23 cellular contexts compared by ENCODE assay signal in the genomic region with DNA sequence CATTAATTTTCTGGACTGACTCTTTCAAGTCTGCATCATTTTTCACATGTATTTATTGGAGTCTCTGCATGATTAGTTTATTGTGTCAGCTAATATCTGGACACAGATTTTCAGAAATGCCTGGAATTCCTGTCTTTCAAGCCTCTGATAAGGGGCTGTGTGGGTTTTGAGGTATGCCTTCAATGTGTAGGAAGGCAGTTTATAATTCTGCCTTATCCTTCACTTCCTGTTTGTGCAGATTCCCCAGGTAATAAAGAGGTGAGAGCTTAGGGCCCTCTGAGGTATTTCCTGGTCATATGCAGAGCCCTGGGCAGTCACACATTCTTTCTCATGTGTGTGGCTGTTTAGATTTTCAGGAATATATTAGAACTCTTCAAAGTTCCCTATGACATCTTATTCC.
"Had no signal": no experiment of that assay in that cellular context is flagged by ENCODE, and none has a peak within 500 bp of the region (broad histone marks: within the 10 kb centered on the region; RNA-seq: fewer than 3 reads in every experiment).

No MANE protein-coding gene starts in this region.

- H3K4me1 Mint-ChIP-seq: neural crest cell had no signal

- H3K36me3 Mint-ChIP-seq: activated naive CD4-positive, alpha-beta T cell treated with anti-CD3 and anti-CD28 coated beads, Interleukin-2, amount 10 ng/mL, durations not matched to agents 7 days and 5 days had no signal

- ATAC-seq: activated naive CD8-positive, alpha-beta T cell treated with anti-CD3 and anti-CD28 coated beads, Interleukin-2, amount 50 U/mL, for 24 hours; heart left ventricle; T-cell had no signal

- H3K27me3 ChIP-seq: upper lobe of left lung had no signal

- H3K9me3 ChIP-seq: heart left ventricle, left ventricle myocardium inferior, spleen, thoracic aorta had no signal

- H3K27ac ChIP-seq: coronary artery, heart left ventricle, left ventricle myocardium inferior, spleen, thoracic aorta, upper lobe of left lung, VCaP had no signal

- H3K9me3 Mint-ChIP-seq: activated naive CD4-positive, alpha-beta T cell treated with anti-CD3 and anti-CD28 coated beads, Interleukin-2, amount 10 ng/mL, durations not matched to agents 7 days and 5 days; activated naive CD8-positive, alpha-beta T cell treated with anti-CD3 and anti-CD28 coated beads, Interleukin-2, amount 50 U/mL, for 24 hours; activated T-cell treated with anti-CD3 and anti-CD28 coated beads, Interleukin-2, amount 50 U/mL, for 24 hours; activated T-helper 2 cell treated with anti-CD3 and anti-CD28 coated beads, Interferon-gamma antibody, Interleukin-2, Interleukin-4, amounts not matched to agents 10 μg/mL and 5 μg/mL and 100 μg/mL, durations not matched to agents 14 hours and 24 hours and 36 hours; neural crest cell; T-cell; T-helper 2 cell treated with Interferon-gamma antibody and Interleukin-4, amounts not matched to agents 5 μg/mL and 100 μg/mL, for 36 hours had no signal

- H3K4me3 Mint-ChIP-seq: activated naive CD4-positive, alpha-beta T cell treated with anti-CD3 and anti-CD28 coated beads, Interleukin-2, amount 10 ng/mL, durations not matched to agents 7 days and 5 days; activated naive CD8-positive, alpha-beta T cell treated with anti-CD3 and anti-CD28 coated beads, Interleukin-2, amount 50 U/mL, for 24 hours; activated T-cell treated with anti-CD3 and anti-CD28 coated beads, Interleukin-2, amount 50 U/mL, for 24 hours; neural crest cell; T-cell; T-helper 2 cell treated with Interferon-gamma antibody and Interleukin-4, amounts not matched to agents 5 μg/mL and 100 μg/mL, for 36 hours had no signal

- DNase-seq: activated CD4-positive, alpha-beta T cell treated with anti-CD3 and anti-CD28 coated beads for 1 hour; activated CD4-positive, alpha-beta T cell treated with anti-CD3 and anti-CD28 coated beads, Interleukin-2, amount 50 U/mL, for 4 hours; activated CD8-positive, alpha-beta memory T cell treated with anti-CD3 and anti-CD28 coated beads for 24 hours; activated CD8-positive, alpha-beta memory T cell treated with anti-CD3 and anti-CD28 coated beads, Interleukin-2, amount 50 U/mL, for 4 hours; activated naive CD4-positive, alpha-beta T cell treated with anti-CD3 and anti-CD28 coated beads, Interleukin-2, amount 10 ng/mL, durations not matched to agents 7 days and 5 days; activated naive CD8-positive, alpha-beta T cell treated with anti-CD3 and anti-CD28 coated beads, Interleukin-2, amount 50 U/mL, for 24 hours; activated T-cell treated with anti-CD3 and anti-CD28 coated beads, Interleukin-2, amount 50 U/mL, for 24 hours; anterior cingulate cortex; heart left ventricle; left ventricle myocardium inferior; posterior cingulate gyrus; retina; spleen; stimulated activated CD4-positive, alpha-beta T cell treated with anti-CD3 and anti-CD28 coated beads, Interleukin-4, amount 100 ng/mL, for 1 hour; stimulated activated naive CD4-positive, alpha-beta T cell; T-cell; upper lobe of left lung had no signal

- H3K4me3 ChIP-seq: coronary artery, heart left ventricle, left ventricle myocardium inferior, spleen, thoracic aorta, upper lobe of left lung had no signal

- H3K27me3 Mint-ChIP-seq: T-cell had no signal

- H3K36me3 ChIP-seq: heart left ventricle, left ventricle myocardium inferior, spleen, thoracic aorta, upper lobe of left lung had no signal

- H3K27ac Mint-ChIP-seq: activated naive CD4-positive, alpha-beta T cell treated with anti-CD3 and anti-CD28 coated beads, Interleukin-2, amount 10 ng/mL, durations not matched to agents 7 days and 5 days; activated naive CD8-positive, alpha-beta T cell treated with anti-CD3 and anti-CD28 coated beads, Interleukin-2, amount 50 U/mL, for 24 hours; activated T-cell treated with anti-CD3 and anti-CD28 coated beads, Interleukin-2, amount 50 U/mL, for 24 hours; activated T-helper 2 cell treated with anti-CD3 and anti-CD28 coated beads, Interferon-gamma antibody, Interleukin-2, Interleukin-4, amounts not matched to agents 10 μg/mL and 5 μg/mL and 100 μg/mL, durations not matched to agents 14 hours and 24 hours and 36 hours; T-cell; T-helper 2 cell treated with Interferon-gamma antibody and Interleukin-4, amounts not matched to agents 5 μg/mL and 100 μg/mL, for 36 hours had no signal

- H3K4me1 ChIP-seq: heart left ventricle, left ventricle myocardium inferior, spleen, upper lobe of left lung had no signal
